10 cellular contexts compared by ENCODE assay signal in genomic region chr16:53080345-53081031, GRCh38. TPM values are rescaled to one million over a fixed set of nuclear protein-coding genes. Genes with fewer than 3 reads are reported as not detected.
A peak's percentile ranks its signal among the peaks of the same experiment; 100 is the strongest.
DNase-seq lines count a peak whose midpoint lies in the region; ATAC-seq and TF ChIP-seq lines count a peak whose summit lies in the region.
"Had no signal": no experiment of that assay in that cellular context is flagged by ENCODE, and none has a peak within 500 bp of the region (broad histone marks: within the 10 kb centered on the region; RNA-seq: fewer than 3 reads in every experiment).

No MANE protein-coding gene starts in this region.

- peaks cover 60% of the 10 kb centered on the region for H3K4me1 Mint-ChIP-seq in WTC11
- H3K4me1 Mint-ChIP-seq in activated CD4-positive, alpha-beta memory T cell treated with anti-CD3 and anti-CD28 coated beads for 36 hours (ENCODE audit: low read depth), result peaks cover 2% of the 10 kb centered on the region

- no peaks in the 10 kb centered on the region for H3K27me3 ChIP-seq in right atrium auricular region
- H3K27me3 ChIP-seq: cardiac muscle cell had no signal

- H3K36me3 ChIP-seq in right atrium auricular region, result no peaks in the 10 kb centered on the region
- H3K36me3 ChIP-seq: cardiac muscle cell had no signal

- H3K9me3 ChIP-seq in right atrium auricular region, result no peaks in the 10 kb centered on the region

- H3K9me3 Mint-ChIP-seq in WTC11, result peaks cover 18% of the 10 kb centered on the region
- no peaks in the 10 kb centered on the region for H3K9me3 Mint-ChIP-seq in activated CD4-positive, alpha-beta memory T cell treated with anti-CD3 and anti-CD28 coated beads for 36 hours

- DNase-seq in Daoy (ENCODE audit: low read depth), result peak; percentile 65
- DNase-seq in WTC11 (ENCODE audit: low spot score), result no peak
- DNase-seq in right atrium auricular region (ENCODE audit: low spot score), result peak; percentile 85
- peak; percentile 42 for DNase-seq in putamen (ENCODE audit: low spot score)
- no peak for DNase-seq in activated T-cell treated with anti-CD3 and anti-CD28 coated beads, Interleukin-2, amount 50 U/mL, for 48 hours
- no peak for DNase-seq in activated CD4-positive, alpha-beta memory T cell treated with anti-CD3 and anti-CD28 coated beads for 36 hours
- DNase-seq in NCI-H2227 treated with DMSO at 0.1 percent for 48 hours (lab: John Stamatoyannopoulos, UW), result no peak
- DNase-seq: NCI-H1417 had no signal

- POLR2A ChIA-PET in WTC11 (lab: Charles Lee), result no interaction called here
- POLR2A ChIA-PET in activated CD4-positive, alpha-beta memory T cell treated with anti-CD3 and anti-CD28 coated beads for 36 hours (lab: Charles Lee), result no interaction called here

- TF ChIP-seq CTCF in WTC11 (IDR thresholded peaks at IDR 0.05) (no peak), right atrium auricular region (IDR thresholded peaks at IDR 0.05) (no peak)

- H3K4me3 Mint-ChIP-seq in WTC11, result peak overlapping the region; percentile 14
- no peak overlapping the region for H3K4me3 Mint-ChIP-seq in activated CD4-positive, alpha-beta memory T cell treated with anti-CD3 and anti-CD28 coated beads for 36 hours

- H3K4me1 ChIP-seq in right atrium auricular region, result peaks cover 0 to 63% of the 10 kb centered on the region in 2 donors

- intact Hi-C loops in activated CD4-positive, alpha-beta memory T cell treated with anti-CD3 and anti-CD28 coated beads for 36 hours (cut with micrococcal nuclease), result no loop called here

- peak overlapping the region; percentile 70 to 74 for H3K27ac ChIP-seq in right atrium auricular region
- H3K27ac ChIP-seq: cardiac muscle cell had no signal

- H3K4me3 ChIP-seq in right atrium auricular region, result peak overlapping the region in 1 of 2 donors; percentile 1
- H3K4me3 ChIP-seq: cardiac muscle cell had no signal

- CTCF ChIA-PET in WTC11 (lab: Charles Lee), result interaction anchor here (1.6 kb wide), 1 partner anchor 26 kb away, joined by 4 read pairs; the partner anchor contains the start of gene CHD9
- CTCF ChIA-PET in activated CD4-positive, alpha-beta memory T cell treated with anti-CD3 and anti-CD28 coated beads for 36 hours (lab: Charles Lee), result no interaction called here

- ATAC-seq in WTC11, result peak; percentile 80
- no peak for ATAC-seq in HG03354 (IDR thresholded peaks at IDR 0.05; ENCODE audit: poor library complexity, severe bottlenecking, unreplicated experiment)

- H3K27ac Mint-ChIP-seq in WTC11, result peak overlapping the region; percentile 87
- H3K27ac Mint-ChIP-seq in activated CD4-positive, alpha-beta memory T cell treated with anti-CD3 and anti-CD28 coated beads for 36 hours, result no peak overlapping the region

- peaks cover 19% of the 10 kb centered on the region for H3K36me3 Mint-ChIP-seq in WTC11
- H3K36me3 Mint-ChIP-seq in activated CD4-positive, alpha-beta memory T cell treated with anti-CD3 and anti-CD28 coated beads for 36 hours, result no peaks in the 10 kb centered on the region

- no peaks in the 10 kb centered on the region for H3K27me3 Mint-ChIP-seq in WTC11 (ENCODE audit: low read depth)
- H3K27me3 Mint-ChIP-seq in activated CD4-positive, alpha-beta memory T cell treated with anti-CD3 and anti-CD28 coated beads for 36 hours, result no peaks in the 10 kb centered on the region

TF ChIP-seq in WTC11, 78 proteins besides CTCF, POLR2A, EP300 and RAD21:
- TF ChIP-seq, protein P1, sequence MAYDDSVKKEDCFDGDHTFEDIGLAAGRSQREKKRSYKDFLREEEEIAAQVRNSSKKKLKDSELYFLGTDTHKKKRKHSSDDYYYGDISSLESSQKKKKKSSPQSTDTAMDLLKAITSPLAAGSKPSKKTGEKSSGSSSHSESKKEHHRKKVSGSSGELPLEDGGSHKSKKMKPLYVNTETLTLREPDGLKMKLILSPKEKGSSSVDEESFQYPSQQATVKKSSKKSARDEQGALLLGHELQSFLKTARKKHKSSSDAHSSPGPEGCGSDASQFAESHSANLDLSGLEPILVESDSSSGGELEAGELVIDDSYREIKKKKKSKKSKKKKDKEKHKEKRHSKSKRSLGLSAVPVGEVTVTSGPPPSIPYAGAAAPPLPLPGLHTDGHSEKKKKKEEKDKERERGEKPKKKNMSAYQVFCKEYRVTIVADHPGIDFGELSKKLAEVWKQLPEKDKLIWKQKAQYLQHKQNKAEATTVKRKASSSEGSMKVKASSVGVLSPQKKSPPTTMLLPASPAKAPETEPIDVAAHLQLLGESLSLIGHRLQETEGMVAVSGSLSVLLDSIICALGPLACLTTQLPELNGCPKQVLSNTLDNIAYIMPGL (CRISPR knock-in tag; IDR thresholded peaks at IDR 0.05), result no peak
- no peak for TF ChIP-seq CDX4 (CRISPR knock-in tag; IDR thresholded peaks at IDR 0.05; ENCODE audit: borderline replicate concordance)
- TF ChIP-seq EMX1 (CRISPR knock-in tag; IDR thresholded peaks at IDR 0.05), result no peak
- TF ChIP-seq, protein P2, sequence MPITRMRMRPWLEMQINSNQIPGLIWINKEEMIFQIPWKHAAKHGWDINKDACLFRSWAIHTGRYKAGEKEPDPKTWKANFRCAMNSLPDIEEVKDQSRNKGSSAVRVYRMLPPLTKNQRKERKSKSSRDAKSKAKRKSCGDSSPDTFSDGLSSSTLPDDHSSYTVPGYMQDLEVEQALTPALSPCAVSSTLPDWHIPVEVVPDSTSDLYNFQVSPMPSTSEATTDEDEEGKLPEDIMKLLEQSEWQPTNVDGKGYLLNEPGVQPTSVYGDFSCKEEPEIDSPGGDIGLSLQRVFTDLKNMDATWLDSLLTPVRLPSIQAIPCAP (CRISPR knock-in tag; IDR thresholded peaks at IDR 0.05), result no peak

RNA-seq across cellular contexts. Expression of gene CHD9, which starts 25.7 kb away (rescaled TPM):
- 9.7 and 12.0 TPM in 2 replicates for total RNA-seq in Daoy (2014; rRNA removed; shearing (Covaris generic))
- total RNA-seq in WTC11 (2021) (29.8 to 34.3 TPM (median 31.3 TPM) in 3 replicates), right atrium auricular region (10 to 100 TPM; 49.8 to 54.1 TPM)
- 10 to 100 TPM; 15.0 to 15.5 TPM for total RNA-seq in activated CD4-positive, alpha-beta memory T cell treated with anti-CD3 and anti-CD28 coated beads for 36 hours

RNA-seq across cellular contexts. Expression of gene CHD9NB, which starts 27.8 kb away (rescaled TPM):
- 0.17 TPM in 1 of 2 replicates, not detected in the other for total RNA-seq in Daoy (2014; rRNA removed; shearing (Covaris generic))
- 2.9 to 3.5 TPM (median 3.0 TPM) in 3 replicates for total RNA-seq in WTC11 (2021)
- total RNA-seq in right atrium auricular region, result under 1 TPM; 0.33 to 0.67 TPM
- total RNA-seq in activated CD4-positive, alpha-beta memory T cell treated with anti-CD3 and anti-CD28 coated beads for 36 hours, result under 1 TPM in 1 of 2 experiments, not detected in 1; 0.12 TPM

Comparison
In these comparisons a context has a peak if more than half of its experiments do, and no peak if none do; other contexts are left out.
1. DNase-seq: peak in Daoy (single experiment), right atrium auricular region (single experiment) and putamen (single experiment); none in WTC11 (single experiment), activated T-cell treated with anti-CD3 and anti-CD28 coated beads, Interleukin-2, amount 50 U/mL, for 48 hours (0 of 2), activated CD4-positive, alpha-beta memory T cell treated with anti-CD3 and anti-CD28 coated beads for 36 hours (single experiment) and NCI-H2227 treated with DMSO at 0.1 percent for 48 hours (single experiment).